10 cellular contexts compared by ENCODE assay signal in the genomic region with DNA sequence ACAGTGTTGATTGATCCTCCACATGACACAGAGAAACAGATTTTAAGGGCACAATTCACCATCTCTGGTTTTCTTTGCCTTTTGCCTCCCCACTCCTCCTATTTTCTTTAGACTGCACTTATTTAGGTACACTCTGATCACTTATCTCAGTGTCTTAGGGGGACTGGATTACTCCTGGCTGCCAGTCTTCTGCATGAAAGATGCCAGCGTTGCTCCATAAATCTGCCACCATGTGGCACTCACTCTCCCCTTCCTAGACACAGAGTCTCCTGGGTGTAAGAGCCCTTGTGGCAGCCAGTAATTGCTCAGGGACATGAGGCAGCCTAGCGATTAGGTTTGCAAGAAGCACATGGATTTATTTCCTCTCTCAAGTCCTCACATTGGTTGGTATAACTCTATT. TPM values are rescaled to one million over a fixed set of nuclear protein-coding genes. Genes with fewer than 3 reads are reported as not detected.
DNase-seq lines count a peak whose midpoint lies in the region; ATAC-seq and TF ChIP-seq lines count a peak whose summit lies in the region.
"Had no signal": no experiment of that assay in that cellular context is flagged by ENCODE, and none has a peak within 500 bp of the region (broad histone marks: within the 10 kb centered on the region; RNA-seq: fewer than 3 reads in every experiment).

No MANE protein-coding gene starts in this region.

- TF ChIP-seq POLR2A in heart left ventricle (IDR thresholded peaks at IDR 0.05), result no peak

- no peak overlapping the region for H3K4me3 Mint-ChIP-seq in activated T-helper 1 cell treated with anti-CD3 and anti-CD28 coated beads, Interleukin-12 subunit alpha, Interleukin-12 subunit beta, Interleukin-2, Interleukin-4 antibody, amounts not matched to agents 30 ng/mL and 10 ng/mL and 1 ng/mL, durations not matched to agents 14 hours and 24 hours and 36 hours

- POLR2A ChIA-PET in PC-3 (lab: Charles Lee; ENCODE audit: unreplicated experiment), result no interaction called here

- 16 to 21% (median 20%) methylated on average over 2 of the region's 2 CpGs for WGBS in heart left ventricle, 4 donors

- peaks cover 9% of the 10 kb centered on the region for H3K36me3 Mint-ChIP-seq in activated T-helper 1 cell treated with anti-CD3 and anti-CD28 coated beads, Interleukin-12 subunit alpha, Interleukin-12 subunit beta, Interleukin-2, Interleukin-4 antibody, amounts not matched to agents 30 ng/mL and 10 ng/mL and 1 ng/mL, durations not matched to agents 14 hours and 24 hours and 36 hours (ENCODE audit: low read depth)

- H3K4me2 ChIP-seq in PC-3 (ENCODE audit: low read length), result no peak overlapping the region
- H3K4me2 ChIP-seq: BLaER1 treated with 17β-estradiol and CSF1 and Interleukin-3, amounts not matched to agents 10 nM and 100 nM had no signal

- no peaks in the 10 kb centered on the region for H3K79me2 ChIP-seq in PC-3 (ENCODE audit: low read length)

- H3K27ac ChIP-seq in PC-3 (ENCODE audit: low read length) (no peak overlapping the region), heart left ventricle (peak overlapping the region in 8 of 12 donors; percentile 18 to 69 (median 36))
- H3K27ac ChIP-seq: BLaER1 treated with 17β-estradiol and CSF1 and Interleukin-3, amounts not matched to agents 10 nM and 100 nM had no signal

- H3K4me1 Mint-ChIP-seq in activated T-helper 1 cell treated with anti-CD3 and anti-CD28 coated beads, Interleukin-12 subunit alpha, Interleukin-12 subunit beta, Interleukin-2, Interleukin-4 antibody, amounts not matched to agents 30 ng/mL and 10 ng/mL and 1 ng/mL, durations not matched to agents 14 hours and 24 hours and 36 hours (ENCODE audit: low read depth), result peaks cover 39% of the 10 kb centered on the region

- H3K4me1 ChIP-seq in PC-3 (ENCODE audit: insufficient read depth, low read length) (no peaks in the 10 kb centered on the region), heart left ventricle (peaks cover 0 to 23% (median 0%) of the 10 kb centered on the region in 12 donors)

- H3K9me3 Mint-ChIP-seq in activated T-helper 1 cell treated with anti-CD3 and anti-CD28 coated beads, Interleukin-12 subunit alpha, Interleukin-12 subunit beta, Interleukin-2, Interleukin-4 antibody, amounts not matched to agents 30 ng/mL and 10 ng/mL and 1 ng/mL, durations not matched to agents 14 hours and 24 hours and 36 hours, result no peaks in the 10 kb centered on the region

- H3K27me3 ChIP-seq in PC-3 (ENCODE audit: low read length) (no peaks in the 10 kb centered on the region), heart left ventricle (no peaks in the 10 kb centered on the region)
- H3K27me3 ChIP-seq: BLaER1 treated with 17β-estradiol and CSF1 and Interleukin-3, amounts not matched to agents 10 nM and 100 nM had no signal

- H3K36me3 ChIP-seq in PC-3 (ENCODE audit: low read depth, low read length) (peaks cover 1% of the 10 kb centered on the region; the same call in 1 of the 2 replicates), heart left ventricle (peaks cover 0 to 24% (median 18%) of the 10 kb centered on the region in 9 donors)

- in situ Hi-C loops in ACHN (cut with HindIII; ENCODE audit: low pct_ligation_motif_present, low pct_unique_long_range_greater_than_20kb, low sequenced_read_pairs), result no loop called here

- H3K9me2 ChIP-seq in PC-3 (replicated peaks; ENCODE audit: low read length), result no peaks in the 10 kb centered on the region

- CTCF ChIA-PET in PC-3 (lab: Charles Lee), result interaction anchor here (0.6 kb wide), 1 partner anchor 96 kb away, joined by 13 read pairs; no protein-coding TSS in a partner anchor

- peaks cover 2% of the 10 kb centered on the region for H3K27me3 Mint-ChIP-seq in activated T-helper 1 cell treated with anti-CD3 and anti-CD28 coated beads, Interleukin-12 subunit alpha, Interleukin-12 subunit beta, Interleukin-2, Interleukin-4 antibody, amounts not matched to agents 30 ng/mL and 10 ng/mL and 1 ng/mL, durations not matched to agents 14 hours and 24 hours and 36 hours (ENCODE audit: insufficient read depth)

- intact Hi-C loops in PC-3 (cut with micrococcal nuclease), result no loop called here
- intact Hi-C loops in heart left ventricle (cut with DNase I), result loop anchor here in 3 of 10 donors (2.0 to 10.0 kb wide), 3 partner anchors 67 to 285 kb away; no protein-coding TSS in a partner anchor
- intact Hi-C loops in activated T-helper 1 cell treated with anti-CD3 and anti-CD28 coated beads, Interleukin-12 subunit alpha, Interleukin-12 subunit beta, Interleukin-2, Interleukin-4 antibody, amounts not matched to agents 30 ng/mL and 10 ng/mL and 1 ng/mL, durations not matched to agents 14 hours and 24 hours and 36 hours (cut with micrococcal nuclease), result no loop called here

- no peak overlapping the region for H3K4me3 ChIP-seq in PC-3 (ENCODE audit: low read length)
- H3K4me3 ChIP-seq in heart left ventricle, result no peak overlapping the region
- H3K4me3 ChIP-seq: BLaER1 treated with 17β-estradiol and CSF1 and Interleukin-3, amounts not matched to agents 10 nM and 100 nM had no signal

- H3K9me3 ChIP-seq in PC-3 (ENCODE audit: low read length) (no peaks in the 10 kb centered on the region), heart left ventricle (no peaks in the 10 kb centered on the region)
- H3K9me3 ChIP-seq: BLaER1 treated with 17β-estradiol and CSF1 and Interleukin-3, amounts not matched to agents 10 nM and 100 nM had no signal

- TF ChIP-seq CTCF in PC-3 (conservative IDR thresholded peaks at IDR 0.05; ENCODE audit: low read depth, low read length), result no peak; the same call in 1 of the 2 replicates
- peak in 6 of 12 donors; percentile 6 to 38 (median 24) for TF ChIP-seq CTCF in heart left ventricle (IDR thresholded peaks at IDR 0.05)

- H4K20me1 ChIP-seq in PC-3 (ENCODE audit: low read length), result no peaks in the 10 kb centered on the region
- H4K20me1 ChIP-seq: BLaER1 treated with 17β-estradiol and CSF1 and Interleukin-3, amounts not matched to agents 10 nM and 100 nM had no signal

- peak; percentile 86 for ATAC-seq in PC-3
- peak; percentile 85 to 89 (median 87) for ATAC-seq in heart left ventricle
- no peak for ATAC-seq in GM18861 (IDR thresholded peaks at IDR 0.05; ENCODE audit: unreplicated experiment)
- ATAC-seq in HG03196 (IDR thresholded peaks at IDR 0.05; ENCODE audit: unreplicated experiment), result no peak
- no peak for ATAC-seq in GM18909 (IDR thresholded peaks at IDR 0.05; ENCODE audit: poor library complexity, unreplicated experiment)

- no TSS peak for BruUV-seq in PC-3 (replicated peaks; lab: Mats Ljungman, UMichigan)

- no peak overlapping the region for H3K27ac Mint-ChIP-seq in activated T-helper 1 cell treated with anti-CD3 and anti-CD28 coated beads, Interleukin-12 subunit alpha, Interleukin-12 subunit beta, Interleukin-2, Interleukin-4 antibody, amounts not matched to agents 30 ng/mL and 10 ng/mL and 1 ng/mL, durations not matched to agents 14 hours and 24 hours and 36 hours

- DNase-seq in ACHN (peak; percentile 22), HT1080 (ENCODE audit: low read depth) (peak; percentile 38), PC-3 (peak; percentile 26), heart left ventricle (peak in 3 of 5 donors; percentile 28 to 59 (median 40))
- no peak for DNase-seq in activated T-helper 1 cell treated with anti-CD3 and anti-CD28 coated beads, Interleukin-12 subunit alpha, Interleukin-12 subunit beta, Interleukin-2, Interleukin-4 antibody, amounts not matched to agents 30 ng/mL and 10 ng/mL and 1 ng/mL, durations not matched to agents 14 hours and 24 hours and 36 hours (ENCODE audit: low spot score)
- DNase-seq: NCI-H2081 treated with DMSO at 0.1 percent for 48 hours had no signal

- no peaks in the 10 kb centered on the region for H3F3A ChIP-seq in PC-3 (ENCODE audit: low read length, unreplicated experiment)

- H3K9ac ChIP-seq in PC-3 (ENCODE audit: low read length), result no peak overlapping the region
- H3K9ac ChIP-seq: BLaER1 treated with 17β-estradiol and CSF1 and Interleukin-3, amounts not matched to agents 10 nM and 100 nM had no signal

- H2AFZ ChIP-seq in PC-3 (ENCODE audit: low read length), result no peak overlapping the region

RNA-seq across cellular contexts. Expression of a gene that starts 34.5 kb away (rescaled TPM):
- total RNA-seq in HT1080 (2014; rRNA removed; shearing (Covaris generic)), result 0.27 and 0.40 TPM in 2 replicates
- polyA plus RNA-seq in HT1080 (2015; cell fraction: cytosol; rRNA removed), result 0.19 and 0.66 TPM in 2 replicates
- 0.57 and 1.2 TPM in 2 replicates for polyA plus RNA-seq in HT1080 (2015; cell fraction: nucleus; rRNA removed)
- 0.40 and 1.3 TPM in 2 replicates for total RNA-seq in PC-3 (2014; rRNA removed)
- 100 to 1,000 TPM in 4 of 9 donors, 10 to 100 TPM in 5; 73.0 to 152 (median 96.9) TPM for total RNA-seq in heart left ventricle
- 10 to 100 TPM; 29.9 to 53.5 TPM for polyA plus RNA-seq in heart left ventricle
- not detected in 2 replicates for total RNA-seq in activated T-helper 1 cell treated with anti-CD3 and anti-CD28 coated beads, Interleukin-12 subunit alpha, Interleukin-12 subunit beta, Interleukin-2, Interleukin-4 antibody, amounts not matched to agents 30 ng/mL and 10 ng/mL and 1 ng/mL, durations not matched to agents 14 hours and 24 hours and 36 hours

RNA-seq across cellular contexts. Expression of a gene that starts 42.1 kb away (rescaled TPM):
- total RNA-seq in HT1080 (2014; rRNA removed; shearing (Covaris generic)), result 36.9 and 38.5 TPM in 2 replicates
- polyA plus RNA-seq in HT1080 (2015; cell fraction: cytosol; rRNA removed), result 32.9 and 41.2 TPM in 2 replicates
- polyA plus RNA-seq in HT1080 (2015; cell fraction: nucleus; rRNA removed), result 50.7 and 51.4 TPM in 2 replicates
- total RNA-seq in PC-3 (2014; rRNA removed) (18.4 and 20.3 TPM in 2 replicates), heart left ventricle (10 to 100 TPM; 14.4 to 29.2 (median 20.1) TPM)
- 10 to 100 TPM; 12.0 to 18.7 TPM for polyA plus RNA-seq in heart left ventricle
- 74.5 and 77.9 TPM in 2 replicates for total RNA-seq in activated T-helper 1 cell treated with anti-CD3 and anti-CD28 coated beads, Interleukin-12 subunit alpha, Interleukin-12 subunit beta, Interleukin-2, Interleukin-4 antibody, amounts not matched to agents 30 ng/mL and 10 ng/mL and 1 ng/mL, durations not matched to agents 14 hours and 24 hours and 36 hours

Comparison
In these comparisons a context has a peak if more than half of its experiments do, and no peak if none do; other contexts are left out.
1. ATAC-seq: peak in PC-3 (single experiment) and heart left ventricle (4 of 4); none in GM18861 (single experiment), HG03196 (single experiment) and GM18909 (single experiment).
2. RNA of a gene that starts 34.5 kb away (total RNA-seq): 73.0 to 152 TPM in heart left ventricle; 0.27 to 0.40 TPM in HT1080, 0.40 to 1.3 TPM in PC-3 and not detected in activated T-helper 1 cell treated with anti-CD3 and anti-CD28 coated beads, Interleukin-12 subunit alpha, Interleukin-12 subunit beta, Interleukin-2, Interleukin-4 antibody, amounts not matched to agents 30 ng/mL and 10 ng/mL and 1 ng/mL, durations not matched to agents 14 hours and 24 hours and 36 hours; every median in the first group is over 10 times any median in the second.